Comparison of ENCODE assay signal across 18 cellular contexts in the genomic region with DNA sequence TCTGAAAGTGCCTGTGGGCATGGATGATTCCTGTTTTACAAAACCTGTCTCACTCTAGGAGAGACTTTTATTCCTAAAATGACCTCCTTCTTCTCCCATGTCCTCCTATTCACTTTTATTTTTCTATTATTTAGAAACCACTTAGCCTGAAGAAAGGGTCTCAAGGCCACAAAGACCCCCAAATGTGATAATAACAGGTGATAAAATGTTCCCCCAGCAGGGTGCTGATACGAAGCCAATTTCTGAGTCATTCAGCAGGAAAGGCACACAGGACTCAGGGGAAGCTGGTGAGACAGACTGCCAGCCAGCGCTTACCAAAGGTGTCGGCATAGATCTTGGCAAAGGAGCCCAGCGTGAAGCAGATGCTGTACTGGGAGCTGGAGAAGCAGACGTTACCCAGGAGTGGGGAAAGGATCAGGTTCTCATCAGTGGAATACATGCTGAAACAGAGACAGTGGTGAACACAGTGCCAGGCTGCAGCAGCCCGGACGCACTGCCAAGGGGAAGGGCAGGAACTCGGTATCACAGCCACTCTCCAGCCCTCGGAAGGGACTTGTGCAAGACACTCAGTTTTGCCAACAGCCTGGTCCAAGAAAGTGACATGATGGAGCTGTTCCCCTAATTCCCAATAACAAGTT. TPM values are rescaled to one million over a fixed set of nuclear protein-coding genes. Genes with fewer than 3 reads are reported as not detected.
A peak's percentile ranks its signal among the peaks of the same experiment; 100 is the strongest.
DNase-seq lines count a peak whose midpoint lies in the region; ATAC-seq and TF ChIP-seq lines count a peak whose summit lies in the region.
"Had no signal": no experiment of that assay in that cellular context is flagged by ENCODE, and none has a peak within 500 bp of the region (broad histone marks: within the 10 kb centered on the region; RNA-seq: fewer than 3 reads in every experiment).

No MANE protein-coding gene starts in this region.

- H3K27ac ChIP-seq in gastroesophageal sphincter (peak overlapping the region in 2 of 4 donors; percentile 50 to 52), stomach (peak overlapping the region in 3 of 5 donors; percentile 10 to 73 (median 42)), foreskin keratinocyte (no peak overlapping the region)

- TF ChIP-seq CTCF in gastroesophageal sphincter (IDR thresholded peaks at IDR 0.05) (no peak), stomach (IDR thresholded peaks at IDR 0.05) (no peak), foreskin keratinocyte (conservative IDR thresholded peaks at IDR 0.05) (no peak), GM10248 (IDR thresholded peaks at IDR 0.05; ENCODE audit: control extremely low read depth, extremely low read depth, low read depth, missing control alignments) (no peak)

- TF ChIP-seq POLR2A in gastroesophageal sphincter (IDR thresholded peaks at IDR 0.05) (no peak), stomach (IDR thresholded peaks at IDR 0.05) (no peak)

- no peaks in the 10 kb centered on the region for H3K27me3 ChIP-seq in gastroesophageal sphincter
- no peaks in the 10 kb centered on the region for H3K27me3 ChIP-seq in stomach
- no peaks in the 10 kb centered on the region for H3K27me3 ChIP-seq in foreskin keratinocyte

- DNase-seq in NCI-H1092 (lab: John Stamatoyannopoulos, UW) (peak; percentile 64), NCI-H446 (lab: John Stamatoyannopoulos, UW) (peak; percentile 76 to 92), stomach (no peak), foreskin keratinocyte (no peak), GM10248 (ENCODE audit: extremely low spot score) (no peak)
- no peak for DNase-seq in stimulated activated CD4-positive, alpha-beta T cell treated with anti-CD3 and anti-CD28 coated beads, Interleukin-4, amount 100 ng/mL, for 24 hours
- DNase-seq: activated CD4-positive, alpha-beta memory T cell treated with anti-CD3 and anti-CD28 coated beads, Interleukin-2, amount 10 ng/mL, durations not matched to agents 7 days and 5 days; activated naive CD4-positive, alpha-beta T cell treated with anti-CD3 and anti-CD28 coated beads for 36 hours; CD4-positive, alpha-beta memory T cell; MM.1S; stimulated activated CD4-positive, alpha-beta T cell treated with anti-CD3 and anti-CD28 coated beads, Interleukin-1b, Interleukin-23, amount 100 ng/mL, for 48 hours; T-helper 17 cell had no signal

- intact Hi-C loops in stomach (cut with DNase I; ENCODE audit: low total_unique reads): no loop called here

- POLR2A ChIA-PET in GM10248 (lab: Yijun Ruan, JAX): no interaction called here

- H3K4me3 ChIP-seq in gastroesophageal sphincter (no peak overlapping the region), stomach (no peak overlapping the region)
- H3K4me3 ChIP-seq: coronary artery had no signal

- H3K4me1 ChIP-seq in gastroesophageal sphincter (peaks cover 0 to 5% (median 0%) of the 10 kb centered on the region in 3 donors), stomach (peaks cover 0 to 24% (median 0%) of the 10 kb centered on the region in 4 donors), foreskin keratinocyte (no peaks in the 10 kb centered on the region)

- H3K36me3 ChIP-seq in gastroesophageal sphincter (peaks cover 0 to 99% of the 10 kb centered on the region in 2 donors), stomach (peaks cover 49 to 98% (median 96%) of the 10 kb centered on the region in 4 donors)

- H3K9me3 ChIP-seq in gastroesophageal sphincter (no peaks in the 10 kb centered on the region), stomach (no peaks in the 10 kb centered on the region)

- CTCF ChIA-PET in GM10248 (lab: Yijun Ruan, JAX): interaction anchor here (1.2 to 13.3 kb wide), 2 partner anchors 12 to 94 kb away, joined by 3 to 156 read pairs; no protein-coding TSS in a partner anchor

- TF ChIP-seq EP300 in gastroesophageal sphincter (IDR thresholded peaks at IDR 0.05): no peak
- peak; percentile 20 for TF ChIP-seq EP300 in stomach (IDR thresholded peaks at IDR 0.05)

- WGBS in gastroesophageal sphincter (ENCODE audit: low coverage in 1 of 2), 2 donors: 71 to 86% methylated on average over 5 of the region's 9 CpGs
- WGBS in stomach, 5 donors: 61 to 83% (median 75%) methylated on average over 9 of the region's 9 CpGs

- ATAC-seq in gastroesophageal sphincter (peak; percentile 91), foreskin keratinocyte (no peak), HG02840 (IDR thresholded peaks at IDR 0.05; ENCODE audit: low FRiP score, unreplicated experiment) (no peak)
- ATAC-seq: T-helper 17 cell had no signal

RNA-seq across cellular contexts. Expression of gene HIGD1B, which starts 24.6 kb away (rescaled TPM):
- total RNA-seq in gastroesophageal sphincter (1 to 10 TPM; 1.1 to 2.5 (median 1.5) TPM), stomach (under 1 TPM in 1 of 5 donors, not detected in 4; 0.92 TPM), foreskin keratinocyte (not detected in 2 replicates)
- polyA plus RNA-seq in stomach (1 to 10 TPM; 2.1 to 5.4 (median 2.4) TPM), foreskin keratinocyte (not detected in 2 replicates)
- total RNA-seq: activated CD4-positive, alpha-beta memory T cell treated with anti-CD3 and anti-CD28 coated beads, Interleukin-2, amount 10 ng/mL, durations not matched to agents 7 days and 5 days; activated naive CD4-positive, alpha-beta T cell treated with anti-CD3 and anti-CD28 coated beads for 36 hours; CD4-positive, alpha-beta memory T cell; glomerular endothelial cell; liver; osteocyte; T-helper 17 cell had no signal
- polyA plus RNA-seq: CD4-positive, alpha-beta memory T cell had no signal

RNA-seq across cellular contexts. Expression of gene EFTUD2, which starts 27.0 kb away (rescaled TPM):
- total RNA-seq in gastroesophageal sphincter: 10 to 100 TPM; 45.1 to 71.2 (median 57.8) TPM
- 100 to 1,000 TPM in 3 of 5 donors, 10 to 100 TPM in 2; 70.1 to 176 (median 111) TPM for total RNA-seq in stomach
- 10 to 100 TPM; 15.9 to 28.6 (median 21.2) TPM for polyA plus RNA-seq in stomach
- total RNA-seq in foreskin keratinocyte: 129 and 136 TPM in 2 replicates
- 76.6 and 87.6 TPM in 2 replicates for polyA plus RNA-seq in foreskin keratinocyte

RNA-seq across cellular contexts. Expression of gene GJC1, which starts 42.2 kb away (rescaled TPM):
- total RNA-seq in gastroesophageal sphincter (10 to 100 TPM; 28.2 to 78.3 (median 44.5) TPM), stomach (10 to 100 TPM in 4 of 5 donors, 1 to 10 TPM in 1; 9.7 to 53.1 (median 35.6) TPM), foreskin keratinocyte (31.7 and 32.5 TPM in 2 replicates)
- polyA plus RNA-seq in stomach (1 to 10 TPM in 1 of 3 donors, under 1 TPM in 2; 0.31 to 3.5 (median 0.62) TPM), foreskin keratinocyte (13.0 and 14.5 TPM in 2 replicates)
- total RNA-seq: CD4-positive, alpha-beta memory T cell; T-helper 17 cell had no signal
- polyA plus RNA-seq: CD4-positive, alpha-beta memory T cell had no signal

RNA-seq across cellular contexts. Expression of gene GFAP, which starts 43.0 kb away (rescaled TPM):
- total RNA-seq in gastroesophageal sphincter (1 to 10 TPM in 2 of 4 donors, under 1 TPM in 1, not detected in 1; 0.77 to 3.8 (median 1.1) TPM), stomach (1 to 10 TPM in 1 of 5 donors, not detected in 4; 9.7 TPM), foreskin keratinocyte (0.10 and 0.39 TPM in 2 replicates)
- polyA plus RNA-seq in stomach (1 to 10 TPM in 1 of 3 donors, under 1 TPM in 2; 0.15 to 1.4 (median 0.23) TPM), foreskin keratinocyte (0.13 and 0.17 TPM in 2 replicates)
- total RNA-seq: activated CD4-positive, alpha-beta memory T cell treated with anti-CD3 and anti-CD28 coated beads, Interleukin-2, amount 10 ng/mL, durations not matched to agents 7 days and 5 days; activated naive CD4-positive, alpha-beta T cell treated with anti-CD3 and anti-CD28 coated beads for 36 hours; CD4-positive, alpha-beta memory T cell; glomerular endothelial cell; osteocyte had no signal

Comparison
In these comparisons a context has a peak if more than half of its experiments do, and no peak if none do; other contexts are left out.
1. DNase-seq: peak in NCI-H1092 (single experiment) and NCI-H446 (2 of 2); none in stomach (single experiment), foreskin keratinocyte (0 of 2), GM10248 (single experiment) and stimulated activated CD4-positive, alpha-beta T cell treated with anti-CD3 and anti-CD28 coated beads, Interleukin-4, amount 100 ng/mL, for 24 hours (single experiment).